ENCODE assay signal across 8 cellular contexts in genomic region chr3:108222813-108223307, GRCh38. TPM values are rescaled to one million over a fixed set of nuclear protein-coding genes. Genes with fewer than 3 reads are reported as not detected.
A peak's percentile ranks its signal among the peaks of the same experiment; 100 is the strongest.
DNase-seq lines count a peak whose midpoint lies in the region; ATAC-seq and TF ChIP-seq lines count a peak whose summit lies in the region.

No MANE protein-coding gene starts in this region.

- peak overlapping the region; percentile 85 for H3K4me3 ChIP-seq in CD8-positive, alpha-beta memory T cell (ENCODE audit: low read length)
- peak overlapping the region; percentile 68 for H3K4me3 ChIP-seq in HUES64 (ENCODE audit: low read length)
- peak overlapping the region; percentile 56 for H3K4me3 ChIP-seq in lower leg skin (ENCODE audit: low read depth, poor library complexity, severe bottlenecking)
- peak overlapping the region; percentile 81 for H3K4me3 ChIP-seq in upper lobe of right lung

- H3K4me1 Mint-ChIP-seq in CD8-positive, alpha-beta memory T cell = peaks cover 53 to 60% (median 58%) of the 10 kb centered on the region in 3 donors
- H3K4me1 Mint-ChIP-seq in brain = peaks cover 59% of the 10 kb centered on the region

- ATAC-seq in upper lobe of right lung (no peak), GM21528 (IDR thresholded peaks at IDR 0.05; ENCODE audit: low FRiP score, unreplicated experiment) (no peak), HG03565 (IDR thresholded peaks at IDR 0.05; ENCODE audit: unreplicated experiment) (no peak)

- DNase-seq in CD8-positive, alpha-beta memory T cell = no peak
- no peak for DNase-seq in lower leg skin (ENCODE audit: low spot score in 2 of 2)
- DNase-seq in upper lobe of right lung = no peak
- DNase-seq in HuH-7 (ENCODE audit: low spot score) = no peak

- peaks cover 46% of the 10 kb centered on the region for H3K4me1 ChIP-seq in CD8-positive, alpha-beta memory T cell (ENCODE audit: insufficient read depth, low read length)
- H3K4me1 ChIP-seq in HUES64 (ENCODE audit: insufficient read depth, low read length) (peaks cover 7% of the 10 kb centered on the region; the same call in 1 of the 2 replicates), upper lobe of right lung (peaks cover 16% of the 10 kb centered on the region)

- no peaks in the 10 kb centered on the region for H3K9me3 ChIP-seq in CD8-positive, alpha-beta memory T cell (ENCODE audit: low read length)
- H3K9me3 ChIP-seq in HUES64 (ENCODE audit: insufficient read depth, low read depth, low read length) (no peaks in the 10 kb centered on the region), upper lobe of right lung (no peaks in the 10 kb centered on the region)

- no peaks in the 10 kb centered on the region for H3K27me3 ChIP-seq in CD8-positive, alpha-beta memory T cell (ENCODE audit: insufficient read depth, low read length, poor library complexity, severe bottlenecking)
- H3K27me3 ChIP-seq in HUES64 (ENCODE audit: insufficient read depth, low read length) = peaks cover 24% of the 10 kb centered on the region
- H3K27me3 ChIP-seq in upper lobe of right lung = no peaks in the 10 kb centered on the region

- intact Hi-C loops in lower leg skin (cut with DNase I; ENCODE audit: low total_unique reads) = no loop called here
- intact Hi-C loops in upper lobe of right lung (cut with DNase I) = no loop called here

- peaks cover 0 to 4% of the 10 kb centered on the region in 2 donors for H3K27me3 Mint-ChIP-seq in CD8-positive, alpha-beta memory T cell
- peaks cover 8% of the 10 kb centered on the region for H3K27me3 Mint-ChIP-seq in brain

- peak overlapping the region; percentile 16; the same call in 1 of the 2 replicates for H3K9ac ChIP-seq in HUES64 (ENCODE audit: low read depth, low read length)

- CTCF ChIA-PET in CD8-positive, alpha-beta memory T cell (lab: Charles Lee) = interaction anchor here (0.7 to 4.2 kb wide), 4 partner anchors 9 to 237 kb away, joined by 3 to 21 read pairs (median 3); no protein-coding TSS in a partner anchor

- TF ChIP-seq CTCF in brain (conservative IDR thresholded peaks at IDR 0.05) = no peak
- no peak for TF ChIP-seq CTCF in lower leg skin (IDR thresholded peaks at IDR 0.05)
- TF ChIP-seq CTCF in upper lobe of right lung (IDR thresholded peaks at IDR 0.05) = no peak

- peak overlapping the region; percentile 98 to 100 (median 100) for H3K27ac Mint-ChIP-seq in CD8-positive, alpha-beta memory T cell
- H3K27ac Mint-ChIP-seq in brain = peak overlapping the region; percentile 95 to 99 (median 98)

- WGBS in HUES64 = 13% methylated on average over 1 of the region's 4 CpGs
- 2 to 3% methylated on average over 4 of the region's 4 CpGs for WGBS in lower leg skin, 2 donors

- POLR2A ChIA-PET in CD8-positive, alpha-beta memory T cell (lab: Charles Lee) = interaction anchor here (1.0 to 2.1 kb wide), 4 partner anchors 97 to 367 kb away, joined by 3 to 10 read pairs (median 6); partner anchors contain the start of genes CIP2A and DZIP3

- H3K36me3 ChIP-seq in CD8-positive, alpha-beta memory T cell (ENCODE audit: insufficient read depth, low read length) = no peaks in the 10 kb centered on the region
- H3K36me3 ChIP-seq in HUES64 (ENCODE audit: insufficient read depth, low read length) (no peaks in the 10 kb centered on the region; the same call in 1 of the 2 replicates), upper lobe of right lung (no peaks in the 10 kb centered on the region)

- no peak for TF ChIP-seq POLR2A in lower leg skin (IDR thresholded peaks at IDR 0.05)

- no peaks in the 10 kb centered on the region for H3K9me3 Mint-ChIP-seq in CD8-positive, alpha-beta memory T cell
- H3K9me3 Mint-ChIP-seq in brain = no peaks in the 10 kb centered on the region

- peak overlapping the region; percentile 96 for H3K27ac ChIP-seq in CD8-positive, alpha-beta memory T cell (ENCODE audit: low read depth, low read length)
- H3K27ac ChIP-seq in HUES64 (ENCODE audit: low read depth, low read length) = no peak overlapping the region
- peak overlapping the region; percentile 94 for H3K27ac ChIP-seq in upper lobe of right lung

- peak overlapping the region; percentile 96 to 100 (median 99) for H3K4me3 Mint-ChIP-seq in CD8-positive, alpha-beta memory T cell
- H3K4me3 Mint-ChIP-seq in brain = peak overlapping the region; percentile 99 to 100 (median 100)

- peaks cover 0 to 19% (median 0%) of the 10 kb centered on the region in 3 donors for H3K36me3 Mint-ChIP-seq in CD8-positive, alpha-beta memory T cell
- no peaks in the 10 kb centered on the region for H3K36me3 Mint-ChIP-seq in brain

RNA-seq across cellular contexts. Expression of gene IFT57, which starts 0.6 kb away (rescaled TPM):
- 10 to 100 TPM; 43.0 to 45.9 TPM for total RNA-seq in CD8-positive, alpha-beta memory T cell
- polyA plus RNA-seq in CD8-positive, alpha-beta memory T cell = 33.2 TPM
- polyA plus RNA-seq in HUES64 (2013, experiment 1 of 2) = 38.2 TPM
- polyA plus RNA-seq in HUES64 (2013, experiment 2 of 2) = 38.1 TPM
- polyA plus RNA-seq in brain (ENCODE audit: insufficient read depth, low read depth, low replicate concordance) = 17.3 TPM
- total RNA-seq in lower leg skin = 10 to 100 TPM; 22.4 to 35.8 (median 28.1) TPM
- total RNA-seq in upper lobe of right lung = 135 TPM
